9 cellular contexts compared by ENCODE assay signal in the genomic region with DNA sequence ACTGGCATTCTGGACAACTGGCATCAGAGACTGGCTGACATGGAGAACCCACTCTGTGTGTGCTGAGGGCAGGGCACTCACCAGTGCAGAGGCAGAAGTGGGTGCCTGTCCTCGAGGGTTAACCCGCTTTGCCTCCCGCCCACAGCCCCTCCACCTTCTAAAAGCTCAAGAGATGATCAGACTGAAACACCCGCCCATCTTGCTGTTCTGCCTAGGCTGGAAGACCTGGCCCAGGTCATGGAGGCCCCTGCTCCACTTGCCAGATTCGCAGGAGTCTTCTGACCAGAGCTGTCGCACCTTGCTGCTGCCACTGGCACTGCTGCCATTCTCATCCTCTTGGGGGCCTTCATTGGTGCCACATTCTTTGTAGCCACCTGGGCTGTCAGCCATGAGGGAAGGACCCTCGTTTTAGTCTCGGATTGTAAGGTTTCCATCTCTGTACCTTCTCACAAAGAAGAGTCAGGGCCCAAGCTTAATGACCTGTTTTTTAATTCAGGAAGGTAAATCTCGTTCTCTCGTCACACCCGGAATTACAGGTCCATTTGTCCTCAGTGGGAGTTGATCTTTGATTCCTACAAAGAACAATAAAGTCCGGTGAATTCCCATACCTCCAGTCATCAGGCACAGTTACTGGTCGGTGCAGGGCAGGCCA. TPM values are rescaled to one million over a fixed set of nuclear protein-coding genes. Genes with fewer than 3 reads are reported as not detected.
DNase-seq lines count a peak whose midpoint lies in the region; TF ChIP-seq lines count a peak whose summit lies in the region.
"Had no signal": no experiment of that assay in that cellular context is flagged by ENCODE, and none has a peak within 500 bp of the region (broad histone marks: within the 10 kb centered on the region; RNA-seq: fewer than 3 reads in every experiment).

No MANE protein-coding gene starts in this region.

- H3K27me3 ChIP-seq in BLaER1: no peaks in the 10 kb centered on the region
- no peaks in the 10 kb centered on the region for H3K27me3 ChIP-seq in HL-60 (ENCODE audit: insufficient read depth, poor library complexity, severe bottlenecking)
- no peaks in the 10 kb centered on the region for H3K27me3 ChIP-seq in breast epithelium

- H4K20me1 ChIP-seq in BLaER1: no peaks in the 10 kb centered on the region

- H3K4me3 ChIP-seq in BLaER1 (peak overlapping the region; percentile 86; the same call in 1 of the 2 replicates), HL-60 (replicated peaks; ENCODE audit: insufficient read depth, low read length) (no peak overlapping the region), breast epithelium (peak overlapping the region in 1 of 3 donors; percentile 26)

- peaks cover 30% of the 10 kb centered on the region for H3K36me3 Mint-ChIP-seq in neural crest cell (ENCODE audit: low read depth)

- peaks cover 53% of the 10 kb centered on the region for H3K36me3 ChIP-seq in BLaER1
- H3K36me3 ChIP-seq in breast epithelium: peaks cover 11% of the 10 kb centered on the region

- H3K4me1 Mint-ChIP-seq in neural crest cell: peaks cover 42% of the 10 kb centered on the region

- DNase-seq in HL-60 (ENCODE audit: low read depth in 1 of 2, low spot score in 1 of 2) (no peak), breast epithelium (ENCODE audit: low spot score in 2 of 2) (no peak), neural crest cell (ENCODE audit: low read depth, low spot score) (no peak), T-helper 9 cell (no peak), NCI-H1092 (lab: John Stamatoyannopoulos, UW) (no peak), iPS-NIHi11 (ENCODE audit: low spot score) (no peak)
- no peak for DNase-seq in effector CD8-positive, alpha-beta T cell (lab: John Stamatoyannopoulos, UW)
- DNase-seq: NCI-H187 had no signal

- no peak overlapping the region for H3K27ac ChIP-seq in BLaER1
- peak overlapping the region; percentile 99 for H3K27ac ChIP-seq in HL-60 (replicated peaks)
- peak overlapping the region; percentile 94 to 98 for H3K27ac ChIP-seq in breast epithelium

- H3K4me2 ChIP-seq in BLaER1: peak overlapping the region; percentile 91

- no peak overlapping the region for H3K27ac Mint-ChIP-seq in neural crest cell (ENCODE audit: unreplicated experiment)

- no peak for TF ChIP-seq POLR2A in breast epithelium (IDR thresholded peaks at IDR 0.05)

- H3K9ac ChIP-seq in BLaER1: no peak overlapping the region; the same call in 1 of the 2 replicates

- H3K9me3 ChIP-seq in BLaER1 (0 out of 2 replicates have a peak, but pooled peaks cover 2% of the 10 kb centered on the region), breast epithelium (no peaks in the 10 kb centered on the region)

- H3K27me3 Mint-ChIP-seq in neural crest cell (ENCODE audit: low read depth): no peaks in the 10 kb centered on the region

- H3K4me1 ChIP-seq in BLaER1 (peaks cover 37% of the 10 kb centered on the region), breast epithelium (peaks cover 0 to 15% of the 10 kb centered on the region in 2 donors)

- peaks cover 2% of the 10 kb centered on the region for H3K9me3 Mint-ChIP-seq in neural crest cell

- intact Hi-C loops in breast epithelium (cut with DNase I; ENCODE audit: low total_unique reads): no loop called here

- peak overlapping the region; percentile 92 for H3K4me3 Mint-ChIP-seq in neural crest cell

- no peak for TF ChIP-seq CTCF in HL-60 (IDR thresholded peaks at IDR 0.05; ENCODE audit: insufficient read depth, low read length)
- TF ChIP-seq CTCF in breast epithelium (IDR thresholded peaks at IDR 0.05): no peak
- TF ChIP-seq CTCF in neural crest cell (conservative IDR thresholded peaks at IDR 0.05): no peak

RNA-seq across cellular contexts. Expression of gene CYREN, which starts 1.9 kb away (rescaled TPM):
- 10 to 100 TPM; 36.8 to 41.6 (median 41.6) TPM for total RNA-seq in breast epithelium
- 70.4 and 75.5 TPM in 2 replicates for total RNA-seq in neural crest cell

RNA-seq across cellular contexts. Expression of gene TMEM140, which starts 20.7 kb away (rescaled TPM):
- 10 to 100 TPM; 23.1 to 55.7 (median 52.8) TPM for total RNA-seq in breast epithelium
- 0.12 TPM in 1 of 2 replicates, not detected in the other for total RNA-seq in neural crest cell

RNA-seq across cellular contexts. Expression of gene WDR91, which starts 42.7 kb away (rescaled TPM):
- 10 to 100 TPM; 21.4 to 26.5 (median 23.1) TPM for total RNA-seq in breast epithelium
- 14.5 and 15.2 TPM in 2 replicates for total RNA-seq in neural crest cell

Comparison
In these comparisons a context has a peak if more than half of its experiments do, and no peak if none do; other contexts are left out.
1. RNA of gene TMEM140, which starts 20.7 kb away (total RNA-seq): 23.1 to 55.7 TPM in breast epithelium; 0.12 TPM in neural crest cell; every median in the first group is over 10 times any median in the second.